Comparison of ENCODE assay signal across 8 cellular contexts in the genomic region with DNA sequence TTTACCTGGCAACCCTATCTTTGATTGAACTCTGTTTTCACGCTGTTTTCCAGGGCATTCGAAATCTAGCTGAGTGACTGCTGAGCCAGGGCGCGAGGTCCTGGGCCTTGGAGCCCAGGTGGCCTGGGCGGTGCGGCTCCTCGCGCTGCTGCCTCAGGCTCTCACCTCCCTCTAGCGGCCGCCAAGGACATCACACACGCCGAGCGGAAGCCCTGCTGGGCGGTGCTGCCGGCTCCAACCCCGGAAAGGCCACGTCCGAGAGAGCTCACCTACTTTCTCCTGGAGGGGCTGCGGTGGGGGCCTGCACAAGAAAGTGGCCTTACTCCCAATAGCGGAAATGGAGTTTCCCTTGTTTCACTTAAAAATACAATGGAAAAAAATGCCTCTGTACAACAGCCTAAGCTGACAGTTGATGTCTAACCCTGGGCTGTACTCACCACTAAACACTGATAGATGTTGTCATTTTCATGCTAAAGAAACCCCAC.
A peak's percentile ranks its signal among the peaks of the same experiment; 100 is the strongest.
DNase-seq lines count a peak whose midpoint lies in the region; ATAC-seq, FAIRE-seq and TF ChIP-seq lines count a peak whose summit lies in the region.

No MANE protein-coding gene starts in this region.

- H3K27me3 ChIP-seq in heart right ventricle, result peaks cover 0 to 6% (median 0%) of the 10 kb centered on the region in 7 donors
- peaks cover 0 to under 1% of the 10 kb centered on the region in 2 donors for H3K27me3 ChIP-seq in aorta (ENCODE audit: control insufficient read depth in 1 of 2, insufficient read depth in 2 of 2, low read length in 1 of 2)

- H3K4me3 ChIP-seq in heart right ventricle (peak overlapping the region in 7 of 10 donors; percentile 5 to 39 (median 30)), aorta (ENCODE audit: low read length in 2 of 2) (no peak overlapping the region)

- ATAC-seq in HG02759 (IDR thresholded peaks at IDR 0.05; ENCODE audit: unreplicated experiment) (peak; percentile 100), heart right ventricle (peak; percentile 93 to 99 (median 98)), aorta (ENCODE audit: low FRiP score) (peak; percentile 96)
- ATAC-seq in activated naive CD8-positive, alpha-beta T cell treated with anti-CD3 and anti-CD28 coated beads, Interleukin-2, amount 50 U/mL, for 24 hours, result peak; percentile 97

- no peak for TF ChIP-seq POLR2A in GM12892 (IDR thresholded peaks at IDR 0.05; ENCODE audit: low read depth, low read length)

- no peaks in the 10 kb centered on the region for H3K9me3 Mint-ChIP-seq in activated naive CD8-positive, alpha-beta T cell treated with anti-CD3 and anti-CD28 coated beads, Interleukin-2, amount 50 U/mL, for 24 hours

- peaks cover 9% of the 10 kb centered on the region for H3K4me1 Mint-ChIP-seq in activated naive CD8-positive, alpha-beta T cell treated with anti-CD3 and anti-CD28 coated beads, Interleukin-2, amount 50 U/mL, for 24 hours

- H3K27ac Mint-ChIP-seq in activated naive CD8-positive, alpha-beta T cell treated with anti-CD3 and anti-CD28 coated beads, Interleukin-2, amount 50 U/mL, for 24 hours, result peak overlapping the region; percentile 4

- intact Hi-C loops in heart right ventricle (cut with DNase I) (loop anchor here in 8 of 10 donors (2.0 to 5.0 kb wide), 2 partner anchors 91 to 92 kb away; no protein-coding TSS in a partner anchor), aorta (cut with DNase I) (loop anchor here in 1 of 2 donors (5.0 kb wide), 1 partner anchor 92 kb away; no protein-coding TSS in a partner anchor)

- WGBS in heart right ventricle, 2 donors, result 1% methylated on average over 20 of the region's 20 CpGs
- WGBS in aorta, 2 donors, result 1 to 2% methylated on average over 20 of the region's 20 CpGs

- H3K9me3 ChIP-seq in heart right ventricle (no peaks in the 10 kb centered on the region), aorta (ENCODE audit: control insufficient read depth, low read length) (no peaks in the 10 kb centered on the region)

- FAIRE-seq in GM12892 (lab: Jason Lieb, UNC), result peak; percentile 99

- DNase-seq in GM12892 (ENCODE audit: insufficient read length), result peak; percentile 65
- peak; percentile 76 for DNase-seq in NCI-H1092 treated with DMSO at 0.1 percent for 48 hours (lab: John Stamatoyannopoulos, UW)
- peak; percentile 57 for DNase-seq in T follicular helper cell (ENCODE audit: low read depth)
- peak; percentile 84 for DNase-seq in activated naive CD8-positive, alpha-beta T cell treated with anti-CD3 and anti-CD28 coated beads, Interleukin-2, amount 50 U/mL, for 24 hours
- peak; percentile 60 to 78 for DNase-seq in heart right ventricle
- peak; percentile 63 for DNase-seq in putamen (ENCODE audit: low spot score)
- DNase-seq in aorta, result peak; percentile 85 to 91

- H3K36me3 ChIP-seq in heart right ventricle (no peaks in the 10 kb centered on the region), aorta (ENCODE audit: control insufficient read depth in 1 of 2, insufficient read depth in 2 of 2, low read length in 1 of 2) (no peaks in the 10 kb centered on the region)

- peak overlapping the region; percentile 10 for H3K4me3 Mint-ChIP-seq in activated naive CD8-positive, alpha-beta T cell treated with anti-CD3 and anti-CD28 coated beads, Interleukin-2, amount 50 U/mL, for 24 hours

- H3K27ac ChIP-seq in heart right ventricle, result no peak overlapping the region
- H3K27ac ChIP-seq in aorta (ENCODE audit: low read depth in 1 of 2, low read length in 2 of 2), result no peak overlapping the region

- H3K4me1 ChIP-seq in heart right ventricle (peaks cover 0 to 16% (median 0%) of the 10 kb centered on the region in 9 donors), aorta (ENCODE audit: control insufficient read depth in 1 of 2, insufficient read depth in 2 of 2, low read length in 2 of 2) (no peaks in the 10 kb centered on the region)

- peak; percentile 79 to 96 (median 91) for TF ChIP-seq CTCF in heart right ventricle (IDR thresholded peaks at IDR 0.05)

- peaks cover 4% of the 10 kb centered on the region for H3K27me3 Mint-ChIP-seq in activated naive CD8-positive, alpha-beta T cell treated with anti-CD3 and anti-CD28 coated beads, Interleukin-2, amount 50 U/mL, for 24 hours

- H3K36me3 Mint-ChIP-seq in activated naive CD8-positive, alpha-beta T cell treated with anti-CD3 and anti-CD28 coated beads, Interleukin-2, amount 50 U/mL, for 24 hours (ENCODE audit: low read depth), result no peaks in the 10 kb centered on the region

Comparison
In these comparisons a context has a peak if more than half of its experiments do, and no peak if none do; other contexts are left out.
1. H3K4me3 ChIP-seq: peak in heart right ventricle (7 of 10); none in aorta (0 of 2).
2. Peak in every context shown above with its lines, with median percentiles within 50 percentile points of each other: DNase-seq and ATAC-seq.